In genomic region chr4:139628184-139629012, GRCh38 we compare ENCODE assay signal across 14 cellular contexts. TPM values are rescaled to one million over a fixed set of nuclear protein-coding genes. Genes with fewer than 3 reads are reported as not detected.
DNase-seq lines count a peak whose midpoint lies in the region; ATAC-seq and TF ChIP-seq lines count a peak whose summit lies in the region.
"Had no signal": no experiment of that assay in that cellular context is flagged by ENCODE, and none has a peak within 500 bp of the region (broad histone marks: within the 10 kb centered on the region; RNA-seq: fewer than 3 reads in every experiment).

No MANE protein-coding gene starts in this region.

- H3K36me3 Mint-ChIP-seq in brain, result no peaks in the 10 kb centered on the region

- DNase-seq in NCI-H2029 (lab: John Stamatoyannopoulos, UW) (peak; percentile 67), mucosa of descending colon (peak in 2 of 3 donors; percentile 51 to 68), GM13977 (ENCODE audit: low spot score) (no peak)
- DNase-seq: activated CD4-positive, alpha-beta T cell treated with anti-CD3 and anti-CD28 coated beads, Interleukin-2, amount 50 U/mL, for 48 hours; activated naive CD4-positive, alpha-beta T cell treated with anti-CD3 and anti-CD28 coated beads, Interleukin-2, amount 50 U/mL, for 16 hours; stimulated activated CD4-positive, alpha-beta T cell treated with anti-CD3 and anti-CD28 coated beads, Interleukin-4, amount 100 ng/mL, for 4 hours; stimulated activated naive CD8-positive, alpha-beta T cell treated with anti-CD3 and anti-CD28 coated beads, Interleukin-15, amount 100 ng/mL, for 72 hours; T-helper 17 cell had no signal

- no peaks in the 10 kb centered on the region for H3K9me3 ChIP-seq in ES-I3 (ENCODE audit: control insufficient read depth, insufficient read depth, low read length)
- H3K9me3 ChIP-seq in mucosa of descending colon, result no peaks in the 10 kb centered on the region
- H3K9me3 ChIP-seq: Peyer's patch had no signal

- in situ Hi-C loops in GM13977 (cut with MboI; ENCODE audit: low pct_unique_long_range_greater_than_20kb, low sequenced_read_pairs, unreplicated experiment), result no loop called here

- H3K4me3 Mint-ChIP-seq in brain, result peak overlapping the region; percentile 49 to 83 (median 63)
- H3K4me3 Mint-ChIP-seq: stimulated activated naive CD8-positive, alpha-beta T cell treated with anti-CD3 and anti-CD28 coated beads, Interleukin-15, amount 100 ng/mL, for 72 hours; T-helper 17 cell had no signal

- peaks cover 28% of the 10 kb centered on the region for H3K4me1 ChIP-seq in ES-I3 (ENCODE audit: insufficient read depth, low read length)
- H3K4me1 ChIP-seq in mucosa of descending colon (ENCODE audit: low read depth), result no peaks in the 10 kb centered on the region
- H3K4me1 ChIP-seq: Peyer's patch had no signal

- H3K27me3 Mint-ChIP-seq in brain, result peaks cover 6% of the 10 kb centered on the region

- no peak overlapping the region for H3K4me3 ChIP-seq in mucosa of descending colon
- H3K4me3 ChIP-seq: Peyer's patch had no signal

- H3K36me3 ChIP-seq in ES-I3 (ENCODE audit: insufficient read depth, low read length) (no peaks in the 10 kb centered on the region), mucosa of descending colon (ENCODE audit: low read depth) (no peaks in the 10 kb centered on the region)
- H3K36me3 ChIP-seq: Peyer's patch had no signal

- ATAC-seq in mucosa of descending colon (no peak), GM18868 (IDR thresholded peaks at IDR 0.05; ENCODE audit: unreplicated experiment) (no peak), GM21526 (IDR thresholded peaks at IDR 0.05; ENCODE audit: low FRiP score, unreplicated experiment) (no peak), HG02884 (IDR thresholded peaks at IDR 0.05; ENCODE audit: unreplicated experiment) (no peak)
- ATAC-seq: stimulated activated naive CD8-positive, alpha-beta T cell treated with anti-CD3 and anti-CD28 coated beads, Interleukin-15, amount 100 ng/mL, for 72 hours; T-helper 17 cell had no signal

- H3K4me1 Mint-ChIP-seq in brain, result peaks cover 39% of the 10 kb centered on the region
- H3K4me1 Mint-ChIP-seq: stimulated activated naive CD8-positive, alpha-beta T cell treated with anti-CD3 and anti-CD28 coated beads, Interleukin-15, amount 100 ng/mL, for 72 hours had no signal

- intact Hi-C loops in mucosa of descending colon (cut with DNase I, micrococcal nuclease), result no loop called here

- peak overlapping the region; percentile 39 to 93 (median 92) for H3K27ac Mint-ChIP-seq in brain
- H3K27ac Mint-ChIP-seq: stimulated activated naive CD8-positive, alpha-beta T cell treated with anti-CD3 and anti-CD28 coated beads, Interleukin-15, amount 100 ng/mL, for 72 hours; T-helper 17 cell had no signal

- peaks cover 0 to 5% (median 3%) of the 10 kb centered on the region in 5 experiments for H3K9me3 Mint-ChIP-seq in brain
- H3K9me3 Mint-ChIP-seq: stimulated activated naive CD8-positive, alpha-beta T cell treated with anti-CD3 and anti-CD28 coated beads, Interleukin-15, amount 100 ng/mL, for 72 hours had no signal

- peak overlapping the region; percentile 33; the same call in 1 of the 2 replicates for H3K9ac ChIP-seq in ES-I3 (ENCODE audit: low read depth, low read length)

- TF ChIP-seq CTCF in brain (conservative IDR thresholded peaks at IDR 0.05) (no peak), mucosa of descending colon (IDR thresholded peaks at IDR 0.05) (no peak), GM13977 (IDR thresholded peaks at IDR 0.05; ENCODE audit: extremely low read depth, insufficient read depth, missing control alignments) (no peak)

RNA-seq across cellular contexts. Expression of gene MGST2, which starts 37.2 kb away (rescaled TPM):
- polyA plus RNA-seq in brain (ENCODE audit: insufficient read depth, low read depth, low replicate concordance), result 47.3 TPM
- 100 to 1,000 TPM in 2 of 3 donors, 10 to 100 TPM in 1; 64.3 to 134 (median 119) TPM for total RNA-seq in mucosa of descending colon
